In the genomic region with DNA sequence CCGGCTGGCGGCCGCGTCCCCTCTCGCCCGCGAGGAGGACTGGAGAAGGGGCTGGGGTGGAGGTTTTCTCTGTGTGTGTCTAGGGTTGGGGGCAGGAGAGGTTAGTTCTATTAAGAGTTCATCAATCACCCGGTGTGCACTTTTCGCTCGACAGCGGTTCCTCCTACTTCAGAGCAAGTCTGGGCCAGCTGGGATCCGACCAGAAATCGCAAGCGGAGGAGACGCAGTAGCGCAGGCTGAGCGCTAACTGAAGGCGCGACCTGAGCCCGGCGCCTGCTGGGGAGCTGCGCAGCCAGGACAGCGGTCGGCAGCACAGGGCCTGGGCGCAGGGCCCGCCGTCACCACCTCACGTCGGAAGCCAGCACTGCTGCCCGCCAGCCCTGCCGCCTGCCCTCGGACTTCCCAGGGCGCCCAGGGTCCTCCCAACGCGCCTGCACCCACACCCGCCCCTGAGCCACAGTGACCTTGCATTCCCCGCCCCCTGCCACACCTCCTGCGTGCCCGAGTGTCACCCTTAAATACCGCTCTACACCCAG, we compare ENCODE assay signal across 9 cellular contexts. TPM values are rescaled to one million over a fixed set of nuclear protein-coding genes. Genes with fewer than 3 reads are reported as not detected.
DNase-seq lines count a peak whose midpoint lies in the region; ATAC-seq and TF ChIP-seq lines count a peak whose summit lies in the region.
"Had no signal": no experiment of that assay in that cellular context is flagged by ENCODE, and none has a peak within 500 bp of the region (broad histone marks: within the 10 kb centered on the region; RNA-seq: fewer than 3 reads in every experiment).

No MANE protein-coding gene starts in this region.

- no peaks in the 10 kb centered on the region for H3K9me3 ChIP-seq in muscle layer of duodenum (ENCODE audit: control insufficient read depth in 1 of 2, low read length in 2 of 2)

- peak overlapping the region; percentile 44 for H3K4me3 ChIP-seq in LNCaP clone FGC (ENCODE audit: low read depth, low read length)
- peak overlapping the region; percentile 10 for H3K4me3 ChIP-seq in astrocyte of the cerebellum (ENCODE audit: low read depth, low read length)
- peak overlapping the region; percentile 46 for H3K4me3 ChIP-seq in muscle layer of duodenum (ENCODE audit: low read depth in 1 of 2, low read length in 2 of 2)

- H3K27ac ChIP-seq in muscle layer of duodenum (ENCODE audit: low read length), result no peak overlapping the region

- no peaks in the 10 kb centered on the region for H3K36me3 ChIP-seq in muscle layer of duodenum (ENCODE audit: control insufficient read depth in 1 of 2, insufficient read depth in 2 of 2, low read length in 2 of 2)

- TF ChIP-seq CTCF in LNCaP clone FGC (IDR thresholded peaks at IDR 0.05; ENCODE audit: control insufficient read depth, extremely low read depth, insufficient read depth), result no peak
- no peak for TF ChIP-seq CTCF in astrocyte of the cerebellum (IDR thresholded peaks at IDR 0.05; ENCODE audit: low read depth, low read length, missing control alignments)

- peaks cover 56% of the 10 kb centered on the region for H3K27me3 ChIP-seq in muscle layer of duodenum (ENCODE audit: low read depth, low read length)

- H3K4me1 ChIP-seq in muscle layer of duodenum (ENCODE audit: control insufficient read depth in 1 of 2, insufficient read depth in 2 of 2, low read length in 2 of 2), result peaks cover 0 to 12% of the 10 kb centered on the region in 2 donors

- ATAC-seq in GM18870 (IDR thresholded peaks at IDR 0.05; ENCODE audit: unreplicated experiment), result no peak
- ATAC-seq in HG02885 (IDR thresholded peaks at IDR 0.05; ENCODE audit: poor library complexity, unreplicated experiment), result no peak

- peak; percentile 57 for DNase-seq in Caki2 (ENCODE audit: low read depth)
- DNase-seq in LNCaP clone FGC (ENCODE audit: low read depth), result no peak
- no peak for DNase-seq in astrocyte of the cerebellum (ENCODE audit: low read depth)
- no peak for DNase-seq in activated effector memory CD4-positive, alpha-beta T cell treated with Interleukin-2 at 50 U/mL for 16 hours
- DNase-seq in NCI-H446 treated with DMSO at 0.1 percent for 48 hours (lab: John Stamatoyannopoulos, UW), result no peak

- in situ Hi-C loops in Caki2 (cut with HindIII; ENCODE audit: low pct_unique_long_range_greater_than_20kb, low sequenced_read_pairs) (no loop called here), astrocyte of the cerebellum (cut with HindIII; ENCODE audit: low sequenced_read_pairs) (no loop called here)

RNA-seq across cellular contexts. Expression of gene HOXD1, which starts 10.1 kb away (rescaled TPM):
- total RNA-seq in Caki2 (2014; rRNA removed; shearing (Covaris generic); ENCODE audit: low replicate concordance), result 2.4 TPM in 1 of 2 replicates, not detected in the other

RNA-seq across cellular contexts. Expression of gene HOXD3, which starts 21.2 kb away (rescaled TPM):
- total RNA-seq in Caki2 (2014; rRNA removed; shearing (Covaris generic); ENCODE audit: low replicate concordance), result 4.8 and 7.5 TPM in 2 replicates
- total RNA-seq: pulmonary artery endothelial cell had no signal

RNA-seq across cellular contexts. Expression of gene HOXD4, which starts 27.0 kb away (rescaled TPM):
- 0.17 TPM in 1 of 2 replicates, not detected in the other for total RNA-seq in Caki2 (2014; rRNA removed; shearing (Covaris generic); ENCODE audit: low replicate concordance)
- total RNA-seq: pulmonary artery endothelial cell had no signal

RNA-seq across cellular contexts. Expression of gene HOXD8, which starts 48.8 kb away (rescaled TPM):
- total RNA-seq in Caki2 (2014; rRNA removed; shearing (Covaris generic); ENCODE audit: low replicate concordance), result 20.0 and 22.0 TPM in 2 replicates
- total RNA-seq: pulmonary artery endothelial cell had no signal

RNA-seq across cellular contexts. Expression of gene HOXD9, which starts 55.8 kb away (rescaled TPM):
- total RNA-seq in Caki2 (2014; rRNA removed; shearing (Covaris generic); ENCODE audit: low replicate concordance), result 9.5 and 13.4 TPM in 2 replicates
- total RNA-seq: pulmonary artery endothelial cell had no signal
